In genomic region chr1:114258633-114259032, GRCh38 we compare ENCODE assay signal across 22 cellular contexts.
"Had no signal": no experiment of that assay in that cellular context is flagged by ENCODE, and none has a peak within 500 bp of the region (broad histone marks: within the 10 kb centered on the region; RNA-seq: fewer than 3 reads in every experiment).

No MANE protein-coding gene starts in this region.

- H3K9me3 ChIP-seq: colonic mucosa had no signal

- H3K36me3 ChIP-seq: colonic mucosa, gastroesophageal sphincter, heart right ventricle, left lung, lower lobe of right lung had no signal

- H3K9me3 Mint-ChIP-seq: effector memory CD8-positive, alpha-beta T cell had no signal

- H3K4me3 Mint-ChIP-seq: dendritic cell treated with granulocyte-macrophage colony-stimulating factor and Interleukin-4, amounts not matched to agents 40 ng/mL and 50 ng/mL, for 4 days; effector memory CD8-positive, alpha-beta T cell; endodermal cell; mesothelial cell of epicardium; naive B cell had no signal

- H3K4me1 Mint-ChIP-seq: endodermal cell, mesothelial cell of epicardium, naive B cell had no signal

- DNase-seq: colonic mucosa; cortex of kidney; effector CD8-positive, alpha-beta T cell; effector memory CD8-positive, alpha-beta T cell; endodermal cell; erythroblast; foreskin keratinocyte; glutamatergic neuron; head of caudate nucleus; heart right ventricle; hippocampal formation; left cardiac atrium; left lung; left ventricle myocardium superior; lower lobe of right lung; mesenchymal stem cell; naive B cell had no signal

- H3K4me1 ChIP-seq: colonic mucosa, foreskin keratinocyte, gastroesophageal sphincter, left lung, lower lobe of right lung had no signal

- H3K36me3 Mint-ChIP-seq: mesothelial cell of epicardium, naive B cell had no signal

- H3K27ac Mint-ChIP-seq: dendritic cell treated with granulocyte-macrophage colony-stimulating factor and Interleukin-4, amounts not matched to agents 40 ng/mL and 50 ng/mL, for 4 days; effector memory CD8-positive, alpha-beta T cell; endodermal cell; mesothelial cell of epicardium; naive B cell had no signal

- H3K4me3 ChIP-seq: colonic mucosa, gastroesophageal sphincter, heart right ventricle, left lung, lower lobe of right lung had no signal

- H3K27me3 Mint-ChIP-seq: effector memory CD8-positive, alpha-beta T cell had no signal

- H3K27ac ChIP-seq: colonic mucosa, epithelial cell of prostate, foreskin keratinocyte, gastroesophageal sphincter, left lung, lower lobe of right lung had no signal

- ATAC-seq: effector memory CD8-positive, alpha-beta T cell; esophagus mucosa; foreskin keratinocyte; gastroesophageal sphincter; left lung; lower lobe of right lung had no signal
